ENCODE assay signal across 20 cellular contexts in the genomic region with DNA sequence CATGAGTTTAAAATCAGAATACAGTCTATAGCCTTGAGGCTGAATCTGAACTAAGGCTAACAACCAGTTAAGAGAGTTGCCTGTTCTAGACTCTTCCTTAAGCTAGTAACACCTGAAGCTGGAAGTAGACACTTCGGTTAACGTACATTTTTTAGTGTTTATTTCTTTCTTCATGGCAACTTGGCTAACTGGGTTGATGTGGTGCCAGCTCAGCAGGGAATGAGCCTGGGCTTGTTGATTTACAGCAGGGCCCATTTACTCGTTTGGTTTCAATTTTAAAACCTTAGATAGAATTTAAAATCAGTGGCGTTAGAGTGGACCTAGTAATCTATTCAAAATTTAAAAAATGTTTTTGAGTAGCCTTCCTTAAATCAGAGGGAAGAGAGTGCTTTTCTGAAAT.
"Had no signal": no experiment of that assay in that cellular context is flagged by ENCODE, and none has a peak within 500 bp of the region (broad histone marks: within the 10 kb centered on the region; RNA-seq: fewer than 3 reads in every experiment).

No MANE protein-coding gene starts in this region.

- H3K27ac ChIP-seq: esophagus muscularis mucosa, gastrocnemius medialis, psoas muscle, sigmoid colon, thoracic aorta, tibial nerve, upper lobe of left lung had no signal

- H3K9me3 Mint-ChIP-seq: central memory CD8-positive, alpha-beta T cell; effector memory CD8-positive, alpha-beta T cell; naive thymus-derived CD8-positive, alpha-beta T cell; stimulated activated memory B cell treated with anti-CD40 and anti-IgM and Interleukin-4, amounts not matched to agents 10 μg/mL and 1 μg/mL and 100 μg/mL, for 72 hours; stimulated activated naive CD8-positive, alpha-beta T cell treated with anti-CD3 and anti-CD28 coated beads, Interleukin-15, Interleukin-2, amounts not matched to agents 100 ng/mL and 50 ng/mL, for 24 hours had no signal

- ATAC-seq: effector memory CD8-positive, alpha-beta T cell; gastrocnemius medialis; left lobe of liver; naive thymus-derived CD8-positive, alpha-beta T cell; psoas muscle; right cardiac atrium; stimulated activated memory B cell treated with anti-CD40 and anti-IgM and Interleukin-4, amounts not matched to agents 10 μg/mL and 1 μg/mL and 100 μg/mL, for 72 hours had no signal

- H3K27ac Mint-ChIP-seq: effector memory CD8-positive, alpha-beta T cell; naive thymus-derived CD8-positive, alpha-beta T cell; nephron progenitor cell; stimulated activated memory B cell treated with anti-CD40 and anti-IgM and Interleukin-4, amounts not matched to agents 10 μg/mL and 1 μg/mL and 100 μg/mL, for 72 hours; stimulated activated naive CD8-positive, alpha-beta T cell treated with anti-CD3 and anti-CD28 coated beads, Interleukin-15, Interleukin-2, amounts not matched to agents 100 ng/mL and 50 ng/mL, for 24 hours had no signal

- H3K4me1 Mint-ChIP-seq: central memory CD8-positive, alpha-beta T cell; naive thymus-derived CD8-positive, alpha-beta T cell; nephron progenitor cell; stimulated activated memory B cell treated with anti-CD40 and anti-IgM and Interleukin-4, amounts not matched to agents 10 μg/mL and 1 μg/mL and 100 μg/mL, for 72 hours had no signal

- H3K27me3 ChIP-seq: sigmoid colon, upper lobe of left lung had no signal

- DNase-seq: cortex of kidney; effector memory CD8-positive, alpha-beta T cell; gastrocnemius medialis; head of caudate nucleus; kidney; naive thymus-derived CD8-positive, alpha-beta T cell; nephron progenitor cell; nucleus accumbens; psoas muscle; right cardiac atrium; sigmoid colon; stimulated activated CD4-positive, alpha-beta T cell treated with anti-CD3 and anti-CD28 coated beads, Interleukin-4, amount 100 ng/mL, for 4 hours; upper lobe of left lung had no signal

- H3K9me3 ChIP-seq: esophagus muscularis mucosa, gastrocnemius medialis, psoas muscle, sigmoid colon, thoracic aorta, tibial nerve, upper lobe of left lung had no signal

- H3K4me1 ChIP-seq: esophagus muscularis mucosa, gastrocnemius medialis, psoas muscle, sigmoid colon, tibial nerve, upper lobe of left lung had no signal

- H3K27me3 Mint-ChIP-seq: central memory CD8-positive, alpha-beta T cell; effector memory CD8-positive, alpha-beta T cell; stimulated activated memory B cell treated with anti-CD40 and anti-IgM and Interleukin-4, amounts not matched to agents 10 μg/mL and 1 μg/mL and 100 μg/mL, for 72 hours; stimulated activated naive CD8-positive, alpha-beta T cell treated with anti-CD3 and anti-CD28 coated beads, Interleukin-15, Interleukin-2, amounts not matched to agents 100 ng/mL and 50 ng/mL, for 24 hours had no signal

- H3K4me3 Mint-ChIP-seq: central memory CD8-positive, alpha-beta T cell; effector memory CD8-positive, alpha-beta T cell; naive thymus-derived CD8-positive, alpha-beta T cell; nephron progenitor cell; stimulated activated memory B cell treated with anti-CD40 and anti-IgM and Interleukin-4, amounts not matched to agents 10 μg/mL and 1 μg/mL and 100 μg/mL, for 72 hours; stimulated activated naive CD8-positive, alpha-beta T cell treated with anti-CD3 and anti-CD28 coated beads, Interleukin-15, Interleukin-2, amounts not matched to agents 100 ng/mL and 50 ng/mL, for 24 hours had no signal

- H3K36me3 ChIP-seq: esophagus muscularis mucosa, gastrocnemius medialis, sigmoid colon, thoracic aorta, tibial nerve, upper lobe of left lung had no signal

- H3K4me3 ChIP-seq: esophagus muscularis mucosa, gastrocnemius medialis, psoas muscle, sigmoid colon, thoracic aorta, tibial nerve, upper lobe of left lung had no signal

- H3K36me3 Mint-ChIP-seq: naive thymus-derived CD8-positive, alpha-beta T cell; stimulated activated memory B cell treated with anti-CD40 and anti-IgM and Interleukin-4, amounts not matched to agents 10 μg/mL and 1 μg/mL and 100 μg/mL, for 72 hours had no signal
